In the genomic region with DNA sequence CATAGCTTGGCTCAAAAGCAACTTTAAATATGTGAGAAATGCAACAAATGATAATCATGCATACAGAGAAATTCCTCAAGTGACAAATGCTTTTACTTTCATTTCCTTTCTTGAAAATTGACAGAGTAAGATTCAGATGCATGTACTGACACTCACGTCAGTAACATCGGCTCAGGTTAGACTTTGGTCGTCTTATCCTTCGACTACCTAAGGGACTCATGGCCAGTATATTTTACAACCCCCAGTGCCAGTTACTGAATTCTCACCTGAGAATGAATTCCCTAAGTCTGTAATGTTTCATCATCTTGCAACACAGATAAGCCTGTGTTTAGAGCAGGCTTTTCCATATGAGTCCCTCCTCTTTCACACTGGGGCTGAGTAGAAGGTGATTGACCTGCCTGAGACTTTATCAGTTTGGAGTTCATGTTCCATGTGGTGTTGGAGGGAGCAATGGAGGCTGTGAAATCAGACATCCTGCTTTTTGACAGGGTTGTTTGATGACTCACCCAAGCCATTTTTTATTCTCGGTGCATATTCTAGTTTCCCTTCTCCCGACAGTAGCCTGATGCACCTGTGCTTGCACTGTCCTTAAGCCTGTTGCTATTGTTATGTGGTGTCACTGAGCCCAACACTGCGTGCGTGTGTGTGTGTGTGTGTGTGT, we compare ENCODE assay signal across 1 cellular context.
TF ChIP-seq lines count a peak whose summit lies in the region.

No MANE protein-coding gene starts in this region.

TF ChIP-seq in K562, 482 proteins besides CTCF, POLR2A, EP300 and RAD21 (continued from another document and continues in another):
- TF ChIP-seq, protein P1, sequence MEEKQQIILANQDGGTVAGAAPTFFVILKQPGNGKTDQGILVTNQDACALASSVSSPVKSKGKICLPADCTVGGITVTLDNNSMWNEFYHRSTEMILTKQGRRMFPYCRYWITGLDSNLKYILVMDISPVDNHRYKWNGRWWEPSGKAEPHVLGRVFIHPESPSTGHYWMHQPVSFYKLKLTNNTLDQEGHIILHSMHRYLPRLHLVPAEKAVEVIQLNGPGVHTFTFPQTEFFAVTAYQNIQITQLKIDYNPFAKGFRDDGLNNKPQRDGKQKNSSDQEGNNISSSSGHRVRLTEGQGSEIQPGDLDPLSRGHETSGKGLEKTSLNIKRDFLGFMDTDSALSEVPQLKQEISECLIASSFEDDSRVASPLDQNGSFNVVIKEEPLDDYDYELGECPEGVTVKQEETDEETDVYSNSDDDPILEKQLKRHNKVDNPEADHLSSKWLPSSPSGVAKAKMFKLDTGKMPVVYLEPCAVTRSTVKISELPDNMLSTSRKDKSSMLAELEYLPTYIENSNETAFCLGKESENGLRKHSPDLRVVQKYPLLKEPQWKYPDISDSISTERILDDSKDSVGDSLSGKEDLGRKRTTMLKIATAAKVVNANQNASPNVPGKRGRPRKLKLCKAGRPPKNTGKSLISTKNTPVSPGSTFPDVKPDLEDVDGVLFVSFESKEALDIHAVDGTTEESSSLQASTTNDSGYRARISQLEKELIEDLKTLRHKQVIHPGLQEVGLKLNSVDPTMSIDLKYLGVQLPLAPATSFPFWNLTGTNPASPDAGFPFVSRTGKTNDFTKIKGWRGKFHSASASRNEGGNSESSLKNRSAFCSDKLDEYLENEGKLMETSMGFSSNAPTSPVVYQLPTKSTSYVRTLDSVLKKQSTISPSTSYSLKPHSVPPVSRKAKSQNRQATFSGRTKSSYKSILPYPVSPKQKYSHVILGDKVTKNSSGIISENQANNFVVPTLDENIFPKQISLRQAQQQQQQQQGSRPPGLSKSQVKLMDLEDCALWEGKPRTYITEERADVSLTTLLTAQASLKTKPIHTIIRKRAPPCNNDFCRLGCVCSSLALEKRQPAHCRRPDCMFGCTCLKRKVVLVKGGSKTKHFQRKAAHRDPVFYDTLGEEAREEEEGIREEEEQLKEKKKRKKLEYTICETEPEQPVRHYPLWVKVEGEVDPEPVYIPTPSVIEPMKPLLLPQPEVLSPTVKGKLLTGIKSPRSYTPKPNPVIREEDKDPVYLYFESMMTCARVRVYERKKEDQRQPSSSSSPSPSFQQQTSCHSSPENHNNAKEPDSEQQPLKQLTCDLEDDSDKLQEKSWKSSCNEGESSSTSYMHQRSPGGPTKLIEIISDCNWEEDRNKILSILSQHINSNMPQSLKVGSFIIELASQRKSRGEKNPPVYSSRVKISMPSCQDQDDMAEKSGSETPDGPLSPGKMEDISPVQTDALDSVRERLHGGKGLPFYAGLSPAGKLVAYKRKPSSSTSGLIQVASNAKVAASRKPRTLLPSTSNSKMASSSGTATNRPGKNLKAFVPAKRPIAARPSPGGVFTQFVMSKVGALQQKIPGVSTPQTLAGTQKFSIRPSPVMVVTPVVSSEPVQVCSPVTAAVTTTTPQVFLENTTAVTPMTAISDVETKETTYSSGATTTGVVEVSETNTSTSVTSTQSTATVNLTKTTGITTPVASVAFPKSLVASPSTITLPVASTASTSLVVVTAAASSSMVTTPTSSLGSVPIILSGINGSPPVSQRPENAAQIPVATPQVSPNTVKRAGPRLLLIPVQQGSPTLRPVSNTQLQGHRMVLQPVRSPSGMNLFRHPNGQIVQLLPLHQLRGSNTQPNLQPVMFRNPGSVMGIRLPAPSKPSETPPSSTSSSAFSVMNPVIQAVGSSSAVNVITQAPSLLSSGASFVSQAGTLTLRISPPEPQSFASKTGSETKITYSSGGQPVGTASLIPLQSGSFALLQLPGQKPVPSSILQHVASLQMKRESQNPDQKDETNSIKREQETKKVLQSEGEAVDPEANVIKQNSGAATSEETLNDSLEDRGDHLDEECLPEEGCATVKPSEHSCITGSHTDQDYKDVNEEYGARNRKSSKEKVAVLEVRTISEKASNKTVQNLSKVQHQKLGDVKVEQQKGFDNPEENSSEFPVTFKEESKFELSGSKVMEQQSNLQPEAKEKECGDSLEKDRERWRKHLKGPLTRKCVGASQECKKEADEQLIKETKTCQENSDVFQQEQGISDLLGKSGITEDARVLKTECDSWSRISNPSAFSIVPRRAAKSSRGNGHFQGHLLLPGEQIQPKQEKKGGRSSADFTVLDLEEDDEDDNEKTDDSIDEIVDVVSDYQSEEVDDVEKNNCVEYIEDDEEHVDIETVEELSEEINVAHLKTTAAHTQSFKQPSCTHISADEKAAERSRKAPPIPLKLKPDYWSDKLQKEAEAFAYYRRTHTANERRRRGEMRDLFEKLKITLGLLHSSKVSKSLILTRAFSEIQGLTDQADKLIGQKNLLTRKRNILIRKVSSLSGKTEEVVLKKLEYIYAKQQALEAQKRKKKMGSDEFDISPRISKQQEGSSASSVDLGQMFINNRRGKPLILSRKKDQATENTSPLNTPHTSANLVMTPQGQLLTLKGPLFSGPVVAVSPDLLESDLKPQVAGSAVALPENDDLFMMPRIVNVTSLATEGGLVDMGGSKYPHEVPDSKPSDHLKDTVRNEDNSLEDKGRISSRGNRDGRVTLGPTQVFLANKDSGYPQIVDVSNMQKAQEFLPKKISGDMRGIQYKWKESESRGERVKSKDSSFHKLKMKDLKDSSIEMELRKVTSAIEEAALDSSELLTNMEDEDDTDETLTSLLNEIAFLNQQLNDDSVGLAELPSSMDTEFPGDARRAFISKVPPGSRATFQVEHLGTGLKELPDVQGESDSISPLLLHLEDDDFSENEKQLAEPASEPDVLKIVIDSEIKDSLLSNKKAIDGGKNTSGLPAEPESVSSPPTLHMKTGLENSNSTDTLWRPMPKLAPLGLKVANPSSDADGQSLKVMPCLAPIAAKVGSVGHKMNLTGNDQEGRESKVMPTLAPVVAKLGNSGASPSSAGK (IDR thresholded peaks at IDR 0.05), result peak; percentile 73; the same call in 1 of the 2 replicates
- TF ChIP-seq, protein P2, sequence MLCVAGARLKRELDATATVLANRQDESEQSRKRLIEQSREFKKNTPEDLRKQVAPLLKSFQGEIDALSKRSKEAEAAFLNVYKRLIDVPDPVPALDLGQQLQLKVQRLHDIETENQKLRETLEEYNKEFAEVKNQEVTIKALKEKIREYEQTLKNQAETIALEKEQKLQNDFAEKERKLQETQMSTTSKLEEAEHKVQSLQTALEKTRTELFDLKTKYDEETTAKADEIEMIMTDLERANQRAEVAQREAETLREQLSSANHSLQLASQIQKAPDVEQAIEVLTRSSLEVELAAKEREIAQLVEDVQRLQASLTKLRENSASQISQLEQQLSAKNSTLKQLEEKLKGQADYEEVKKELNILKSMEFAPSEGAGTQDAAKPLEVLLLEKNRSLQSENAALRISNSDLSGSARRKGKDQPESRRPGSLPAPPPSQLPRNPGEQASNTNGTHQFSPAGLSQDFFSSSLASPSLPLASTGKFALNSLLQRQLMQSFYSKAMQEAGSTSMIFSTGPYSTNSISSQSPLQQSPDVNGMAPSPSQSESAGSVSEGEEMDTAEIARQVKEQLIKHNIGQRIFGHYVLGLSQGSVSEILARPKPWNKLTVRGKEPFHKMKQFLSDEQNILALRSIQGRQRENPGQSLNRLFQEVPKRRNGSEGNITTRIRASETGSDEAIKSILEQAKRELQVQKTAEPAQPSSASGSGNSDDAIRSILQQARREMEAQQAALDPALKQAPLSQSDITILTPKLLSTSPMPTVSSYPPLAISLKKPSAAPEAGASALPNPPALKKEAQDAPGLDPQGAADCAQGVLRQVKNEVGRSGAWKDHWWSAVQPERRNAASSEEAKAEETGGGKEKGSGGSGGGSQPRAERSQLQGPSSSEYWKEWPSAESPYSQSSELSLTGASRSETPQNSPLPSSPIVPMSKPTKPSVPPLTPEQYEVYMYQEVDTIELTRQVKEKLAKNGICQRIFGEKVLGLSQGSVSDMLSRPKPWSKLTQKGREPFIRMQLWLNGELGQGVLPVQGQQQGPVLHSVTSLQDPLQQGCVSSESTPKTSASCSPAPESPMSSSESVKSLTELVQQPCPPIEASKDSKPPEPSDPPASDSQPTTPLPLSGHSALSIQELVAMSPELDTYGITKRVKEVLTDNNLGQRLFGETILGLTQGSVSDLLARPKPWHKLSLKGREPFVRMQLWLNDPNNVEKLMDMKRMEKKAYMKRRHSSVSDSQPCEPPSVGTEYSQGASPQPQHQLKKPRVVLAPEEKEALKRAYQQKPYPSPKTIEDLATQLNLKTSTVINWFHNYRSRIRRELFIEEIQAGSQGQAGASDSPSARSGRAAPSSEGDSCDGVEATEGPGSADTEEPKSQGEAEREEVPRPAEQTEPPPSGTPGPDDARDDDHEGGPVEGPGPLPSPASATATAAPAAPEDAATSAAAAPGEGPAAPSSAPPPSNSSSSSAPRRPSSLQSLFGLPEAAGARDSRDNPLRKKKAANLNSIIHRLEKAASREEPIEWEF (CRISPR knock-in tag; IDR thresholded peaks at IDR 0.05), result no peak
- TF ChIP-seq, protein P3, sequence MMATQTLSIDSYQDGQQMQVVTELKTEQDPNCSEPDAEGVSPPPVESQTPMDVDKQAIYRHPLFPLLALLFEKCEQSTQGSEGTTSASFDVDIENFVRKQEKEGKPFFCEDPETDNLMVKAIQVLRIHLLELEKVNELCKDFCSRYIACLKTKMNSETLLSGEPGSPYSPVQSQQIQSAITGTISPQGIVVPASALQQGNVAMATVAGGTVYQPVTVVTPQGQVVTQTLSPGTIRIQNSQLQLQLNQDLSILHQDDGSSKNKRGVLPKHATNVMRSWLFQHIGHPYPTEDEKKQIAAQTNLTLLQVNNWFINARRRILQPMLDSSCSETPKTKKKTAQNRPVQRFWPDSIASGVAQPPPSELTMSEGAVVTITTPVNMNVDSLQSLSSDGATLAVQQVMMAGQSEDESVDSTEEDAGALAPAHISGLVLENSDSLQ (IDR thresholded peaks at IDR 0.05), result peak; percentile 86
- peak; percentile 58 for TF ChIP-seq CEBPG (CRISPR knock-in tag; IDR thresholded peaks at IDR 0.05)
- peak; percentile 65 to 84 for TF ChIP-seq CEBPG (tag; conservative IDR thresholded peaks at IDR 0.05 in 1 of 2, IDR thresholded peaks at IDR 0.05 in 1 of 2)
- no peak for TF ChIP-seq SMC3 (conservative IDR thresholded peaks at IDR 0.05; ENCODE audit: insufficient read depth, low read depth, low read length)
- peak; percentile 71 for TF ChIP-seq CBFA2T3 (IDR thresholded peaks at IDR 0.05)
- no peak for TF ChIP-seq NR2C2 (CRISPR knock-in tag; IDR thresholded peaks at IDR 0.05)
- peak; percentile 63 for TF ChIP-seq NR2C2 (tag; IDR thresholded peaks at IDR 0.05)
- TF ChIP-seq ZNF134 (CRISPR knock-in tag; conservative IDR thresholded peaks at IDR 0.05), result no peak
- TF ChIP-seq, protein P4, sequence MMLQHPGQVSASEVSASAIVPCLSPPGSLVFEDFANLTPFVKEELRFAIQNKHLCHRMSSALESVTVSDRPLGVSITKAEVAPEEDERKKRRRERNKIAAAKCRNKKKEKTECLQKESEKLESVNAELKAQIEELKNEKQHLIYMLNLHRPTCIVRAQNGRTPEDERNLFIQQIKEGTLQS (IDR thresholded peaks at IDR 0.05), result peak; percentile 93
- TF ChIP-seq, protein P4 (CRISPR knock-in tag; conservative IDR thresholded peaks at IDR 0.05), result no peak
- no peak; the same call in 1 of the 2 replicates for TF ChIP-seq NBN (IDR thresholded peaks at IDR 0.05; ENCODE audit: low read depth)
- TF ChIP-seq TAL1 (IDR thresholded peaks at IDR 0.05), result peak; percentile 15; the same call in 1 of the 2 replicates
- peak; percentile 70 for TF ChIP-seq ARID1B (IDR thresholded peaks at IDR 0.05)
- TF ChIP-seq L3MBTL2 (IDR thresholded peaks at IDR 0.05), result peak; percentile 89
- TF ChIP-seq CBFA2T2 (conservative IDR thresholded peaks at IDR 0.05), result peak; percentile 46
- TF ChIP-seq ZNF551 (CRISPR knock-in tag; IDR thresholded peaks at IDR 0.05), result no peak
- TF ChIP-seq MECOM (CRISPR knock-in tag; IDR thresholded peaks at IDR 0.05), result no peak
- peak; percentile 67 for TF ChIP-seq DPF2 (IDR thresholded peaks at IDR 0.05)
- no peak for TF ChIP-seq BRCA1 (IDR thresholded peaks at IDR 0.05)
- no peak for TF ChIP-seq BRCA1 (CRISPR knock-in tag; IDR thresholded peaks at IDR 0.05)
- peak; percentile 76 for TF ChIP-seq CEBPB (tag; IDR thresholded peaks at IDR 0.05)
- peak; percentile 49; the same call in 1 of the 2 replicates for TF ChIP-seq SOX6 (IDR thresholded peaks at IDR 0.05)
- TF ChIP-seq SMARCC2 (IDR thresholded peaks at IDR 0.05; ENCODE audit: low read depth), result 0 out of 2 replicates have a peak, but pooled peaks have one; percentile 44
- TF ChIP-seq RCOR1 (IDR thresholded peaks at IDR 0.05; ENCODE audit: borderline replicate concordance in 1 of 2, low read depth in 2 of 2, low read length in 2 of 2), result peak in 1 of 2 experiments; percentile 62; a peak in 2 of 4 replicates
- 0 out of 2 replicates have a peak, but pooled peaks have one; percentile 7 for TF ChIP-seq CXXC5 (CRISPR knock-in tag; IDR thresholded peaks at IDR 0.05)
- peak; percentile 56; the same call in 1 of the 2 replicates for TF ChIP-seq TCF3 (CRISPR knock-in tag; IDR thresholded peaks at IDR 0.05)
- 0 out of 2 replicates have a peak, but pooled peaks have one; percentile 26 for TF ChIP-seq TEAD4 (IDR thresholded peaks at IDR 0.05; ENCODE audit: low read length)
- no peak for TF ChIP-seq TEAD4 (CRISPR knock-in tag; IDR thresholded peaks at IDR 0.05; ENCODE audit: borderline replicate concordance)
- no peak for TF ChIP-seq ZNF780A (CRISPR knock-in tag; IDR thresholded peaks at IDR 0.05)
- peak; percentile 80 for TF ChIP-seq JUN (IDR thresholded peaks at IDR 0.05; ENCODE audit: borderline replicate concordance, low read depth, low read length)
- no peak for TF ChIP-seq JUN (CRISPR knock-in tag; IDR thresholded peaks at IDR 0.05; ENCODE audit: borderline replicate concordance)
- TF ChIP-seq, protein P5, sequence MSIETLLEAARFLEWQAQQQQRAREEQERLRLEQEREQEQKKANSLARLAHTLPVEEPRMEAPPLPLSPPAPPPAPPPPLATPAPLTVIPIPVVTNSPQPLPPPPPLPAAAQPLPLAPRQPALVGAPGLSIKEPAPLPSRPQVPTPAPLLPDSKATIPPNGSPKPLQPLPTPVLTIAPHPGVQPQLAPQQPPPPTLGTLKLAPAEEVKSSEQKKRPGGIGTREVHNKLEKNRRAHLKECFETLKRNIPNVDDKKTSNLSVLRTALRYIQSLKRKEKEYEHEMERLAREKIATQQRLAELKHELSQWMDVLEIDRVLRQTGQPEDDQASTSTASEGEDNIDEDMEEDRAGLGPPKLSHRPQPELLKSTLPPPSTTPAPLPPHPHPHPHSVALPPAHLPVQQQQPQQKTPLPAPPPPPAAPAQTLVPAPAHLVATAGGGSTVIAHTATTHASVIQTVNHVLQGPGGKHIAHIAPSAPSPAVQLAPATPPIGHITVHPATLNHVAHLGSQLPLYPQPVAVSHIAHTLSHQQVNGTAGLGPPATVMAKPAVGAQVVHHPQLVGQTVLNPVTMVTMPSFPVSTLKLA (conservative IDR thresholded peaks at IDR 0.05), result 0 out of 4 replicates have a peak, but pooled peaks of 1 of the 2 experiments have one; percentile 16
- peak; percentile 50; the same call in 1 of the 2 replicates for TF ChIP-seq SMARCA4 (IDR thresholded peaks at IDR 0.05)
- TF ChIP-seq GABPB2 (CRISPR knock-in tag; conservative IDR thresholded peaks at IDR 0.05), result no peak
- TF ChIP-seq CREM (IDR thresholded peaks at IDR 0.05; ENCODE audit: low read depth), result 0 out of 2 replicates have a peak, but pooled peaks have one; percentile 7
- TF ChIP-seq CTBP1 (IDR thresholded peaks at IDR 0.05; ENCODE audit: borderline replicate concordance), result peak; percentile 68; the same call in 1 of the 2 replicates
- TF ChIP-seq, protein P6, sequence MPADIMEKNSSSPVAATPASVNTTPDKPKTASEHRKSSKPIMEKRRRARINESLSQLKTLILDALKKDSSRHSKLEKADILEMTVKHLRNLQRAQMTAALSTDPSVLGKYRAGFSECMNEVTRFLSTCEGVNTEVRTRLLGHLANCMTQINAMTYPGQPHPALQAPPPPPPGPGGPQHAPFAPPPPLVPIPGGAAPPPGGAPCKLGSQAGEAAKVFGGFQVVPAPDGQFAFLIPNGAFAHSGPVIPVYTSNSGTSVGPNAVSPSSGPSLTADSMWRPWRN (IDR thresholded peaks at IDR 0.05; ENCODE audit: low read depth), result no peak
